In genomic region chr10:106609867-106610266, GRCh38 we compare ENCODE assay signal across 15 cellular contexts.
DNase-seq lines count a peak whose midpoint lies in the region; ATAC-seq and TF ChIP-seq lines count a peak whose summit lies in the region.
"Had no signal": no experiment of that assay in that cellular context is flagged by ENCODE, and none has a peak within 500 bp of the region (broad histone marks: within the 10 kb centered on the region; RNA-seq: fewer than 3 reads in every experiment).

No MANE protein-coding gene starts in this region.

- H3F3A ChIP-seq in PC-9 (ENCODE audit: insufficient read depth, low read depth) = no peaks in the 10 kb centered on the region

- no peak overlapping the region for H3K27ac Mint-ChIP-seq in type B pancreatic cell
- H3K27ac Mint-ChIP-seq: activated CD4-positive, alpha-beta T cell treated with anti-CD3 and anti-CD28 coated beads, Interleukin-2, amount 10 ng/mL, durations not matched to agents 24 days and 14 days had no signal

- H3K36me3 Mint-ChIP-seq in type B pancreatic cell = no peaks in the 10 kb centered on the region

- no peaks in the 10 kb centered on the region for H4K20me1 ChIP-seq in PC-9 (ENCODE audit: insufficient read depth)

- H3K9me3 ChIP-seq in PC-9 (ENCODE audit: insufficient read depth, low read depth) = no peaks in the 10 kb centered on the region
- H3K9me3 ChIP-seq: A549, SJSA1, tibial nerve had no signal

- H3K9me2 ChIP-seq in PC-9 (ENCODE audit: insufficient read depth) = no peaks in the 10 kb centered on the region

- peak; percentile 1 for DNase-seq in NCI-H748 (lab: John Stamatoyannopoulos, UW; ENCODE audit: unreplicated experiment)
- DNase-seq in NCI-H748 treated with DMSO at 0.1 percent for 48 hours (lab: John Stamatoyannopoulos, UW) = no peak
- DNase-seq in Jurkat, Clone E6-1 (ENCODE audit: low read depth, low spot score) = peak; percentile 10
- DNase-seq in choroid plexus epithelial cell (ENCODE audit: low read depth) = peak; percentile 23
- DNase-seq in type B pancreatic cell (ENCODE audit: extremely low spot score, unreplicated experiment) = no peak
- no peak for DNase-seq in activated CD8-positive, alpha-beta memory T cell treated with anti-CD3 and anti-CD28 coated beads for 24 hours
- no peak for DNase-seq in PC-9
- DNase-seq: activated CD4-positive, alpha-beta T cell treated with anti-CD3 and anti-CD28 coated beads, Interleukin-2, amount 10 ng/mL, durations not matched to agents 24 days and 14 days; activated naive CD4-positive, alpha-beta T cell treated with Interleukin-2 at 50 U/mL for 16 hours; NCI-H2171; right cardiac atrium had no signal

- CTCF ChIA-PET in PC-9 (lab: Charles Lee) = no interaction called here

- POLR2A ChIA-PET in PC-9 (lab: Charles Lee; ENCODE audit: unreplicated experiment) = no interaction called here

- H3K9me3 Mint-ChIP-seq in type B pancreatic cell = peaks cover 1% of the 10 kb centered on the region
- H3K9me3 Mint-ChIP-seq: activated CD4-positive, alpha-beta T cell treated with anti-CD3 and anti-CD28 coated beads, Interleukin-2, amount 10 ng/mL, durations not matched to agents 24 days and 14 days had no signal

- H3K36me3 ChIP-seq in PC-9 (ENCODE audit: low read depth) = no peaks in the 10 kb centered on the region
- H3K36me3 ChIP-seq: SJSA1 had no signal

- no peak overlapping the region for H2AFZ ChIP-seq in PC-9

- H3K4me3 ChIP-seq in Jurkat, Clone E6-1 (ENCODE audit: low read length) = no peak overlapping the region
- H3K4me3 ChIP-seq in choroid plexus epithelial cell (ENCODE audit: low read depth, low read length) (no peak overlapping the region), PC-9 (no peak overlapping the region)
- H3K4me3 ChIP-seq: A549, SJSA1, tibial nerve had no signal

- H3K27me3 Mint-ChIP-seq in type B pancreatic cell = no peaks in the 10 kb centered on the region
- H3K27me3 Mint-ChIP-seq: activated CD4-positive, alpha-beta T cell treated with anti-CD3 and anti-CD28 coated beads, Interleukin-2, amount 10 ng/mL, durations not matched to agents 24 days and 14 days had no signal

- H3K4me2 ChIP-seq in PC-9 = no peak overlapping the region
- H3K4me2 ChIP-seq: A549 had no signal

- H3K4me3 Mint-ChIP-seq in type B pancreatic cell = no peak overlapping the region
- H3K4me3 Mint-ChIP-seq: activated CD4-positive, alpha-beta T cell treated with anti-CD3 and anti-CD28 coated beads, Interleukin-2, amount 10 ng/mL, durations not matched to agents 24 days and 14 days had no signal

- no peak for ATAC-seq in HG03196 (IDR thresholded peaks at IDR 0.05; ENCODE audit: unreplicated experiment)
- ATAC-seq: A549, right cardiac atrium had no signal

- TF ChIP-seq CTCF in choroid plexus epithelial cell (conservative IDR thresholded peaks at IDR 0.05; ENCODE audit: low read depth, low read length) (peak; percentile 52), type B pancreatic cell (conservative IDR thresholded peaks at IDR 0.05) (peak; percentile 54), PC-9 (conservative IDR thresholded peaks at IDR 0.05) (no peak; the same call in 1 of the 2 replicates)

- no TSS peak for BruUV-seq in PC-9 (replicated peaks; lab: Mats Ljungman, UMichigan)

- H3K79me2 ChIP-seq in PC-9 (ENCODE audit: low read depth) = no peaks in the 10 kb centered on the region

- H3K4me1 ChIP-seq in PC-9 (replicated peaks; ENCODE audit: insufficient read depth) = no peaks in the 10 kb centered on the region
- H3K4me1 ChIP-seq: A549, tibial nerve had no signal

- H3K27me3 ChIP-seq in PC-9 (ENCODE audit: insufficient read depth, low read depth) = no peaks in the 10 kb centered on the region
- H3K27me3 ChIP-seq: SJSA1, tibial nerve had no signal

- intact Hi-C loops in PC-9 (cut with micrococcal nuclease; ENCODE audit: unreplicated experiment) = no loop called here

- no peak overlapping the region for H3K27ac ChIP-seq in PC-9
- H3K27ac ChIP-seq: A549, SJSA1, tibial nerve had no signal

- no peaks in the 10 kb centered on the region for H3K4me1 Mint-ChIP-seq in type B pancreatic cell (ENCODE audit: unreplicated experiment)
- H3K4me1 Mint-ChIP-seq: activated CD4-positive, alpha-beta T cell treated with anti-CD3 and anti-CD28 coated beads, Interleukin-2, amount 10 ng/mL, durations not matched to agents 24 days and 14 days had no signal

Comparison
In these comparisons a context has a peak if more than half of its experiments do, and no peak if none do; other contexts are left out.
1. DNase-seq: peak in NCI-H748 (single experiment), Jurkat, Clone E6-1 (single experiment) and choroid plexus epithelial cell (single experiment); none in NCI-H748 treated with DMSO at 0.1 percent for 48 hours (single experiment), type B pancreatic cell (single experiment), activated CD8-positive, alpha-beta memory T cell treated with anti-CD3 and anti-CD28 coated beads for 24 hours (single experiment) and PC-9 (0 of 2).